14 cellular contexts compared by ENCODE assay signal in the genomic region with DNA sequence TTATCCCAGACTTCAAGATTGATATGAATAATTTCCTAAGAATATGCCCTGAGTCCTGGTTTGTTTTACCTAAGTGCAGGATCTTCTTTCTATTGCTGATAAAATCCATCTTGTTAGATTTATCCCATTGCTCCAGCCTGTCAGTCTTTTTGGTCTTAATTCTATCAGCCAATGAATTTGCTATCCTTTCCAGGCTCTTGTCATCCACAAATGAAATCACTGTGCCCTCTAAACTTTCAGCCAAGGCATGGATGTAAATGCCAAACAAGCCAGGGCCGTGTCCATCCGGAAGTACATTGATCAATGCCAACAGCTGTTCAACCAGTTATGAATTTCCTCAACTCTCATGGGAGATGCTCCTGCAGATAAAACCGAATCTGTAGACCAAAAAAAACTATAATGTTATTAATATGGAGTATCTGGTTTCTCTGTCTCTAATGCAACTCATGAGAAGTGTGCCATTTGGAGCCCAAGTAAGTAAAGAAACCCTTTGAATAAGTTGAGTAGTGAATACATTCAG. TPM values are rescaled to one million over a fixed set of nuclear protein-coding genes. Genes with fewer than 3 reads are reported as not detected.
DNase-seq lines count a peak whose midpoint lies in the region; ATAC-seq lines count a peak whose summit lies in the region.
"Had no signal": no experiment of that assay in that cellular context is flagged by ENCODE, and none has a peak within 500 bp of the region (broad histone marks: within the 10 kb centered on the region; RNA-seq: fewer than 3 reads in every experiment).

No MANE protein-coding gene starts in this region.

- H3K36me3 Mint-ChIP-seq in memory B cell: no peaks in the 10 kb centered on the region
- H3K36me3 Mint-ChIP-seq: CD4-positive, alpha-beta memory T cell had no signal

- no peaks in the 10 kb centered on the region for H3K27me3 Mint-ChIP-seq in memory B cell

- no peak for ATAC-seq in memory B cell (ENCODE audit: low read depth)
- ATAC-seq in GM21717 (IDR thresholded peaks at IDR 0.05; ENCODE audit: unreplicated experiment): no peak
- ATAC-seq: GM23338 had no signal

- peaks cover 3% of the 10 kb centered on the region for H3K9me3 Mint-ChIP-seq in memory B cell
- H3K9me3 Mint-ChIP-seq: GM23338, H9 had no signal

- no peak overlapping the region for H3K4me3 Mint-ChIP-seq in memory B cell
- H3K4me3 Mint-ChIP-seq: CD4-positive, alpha-beta memory T cell; GM23338; H9 had no signal

- H3K27ac Mint-ChIP-seq in memory B cell: peak overlapping the region; percentile 25
- H3K27ac Mint-ChIP-seq: CD4-positive, alpha-beta memory T cell; GM23338; H9 had no signal

- DNase-seq in NCI-H2171 treated with DMSO at 0.1 percent for 48 hours (lab: John Stamatoyannopoulos, UW) (peak; percentile 41), NCI-H2171 (lab: John Stamatoyannopoulos, UW) (no peak), SK-N-DZ (ENCODE audit: low spot score) (peak; percentile 95), memory B cell (ENCODE audit: low spot score in 2 of 2) (no peak), SW 1271 (lab: John Stamatoyannopoulos, UW) (no peak), H4 (ENCODE audit: low spot score) (no peak)
- DNase-seq: CD4-positive, alpha-beta memory T cell; DMS79; H9; KBM-7 had no signal

- peaks cover 29% of the 10 kb centered on the region for H3K4me1 Mint-ChIP-seq in memory B cell
- H3K4me1 Mint-ChIP-seq: CD4-positive, alpha-beta memory T cell had no signal

RNA-seq across cellular contexts. Expression of a gene that starts 40.0 kb away (rescaled TPM):
- polyA plus RNA-seq in SK-N-DZ (2014; cell fraction: cytosol; rRNA removed): 650 and 787 TPM in 2 replicates
- 500 and 522 TPM in 2 replicates for polyA plus RNA-seq in SK-N-DZ (2014; cell fraction: nucleus; rRNA removed)
- not detected in 2 replicates for total RNA-seq in H4 (2014; rRNA removed; shearing (Covaris generic))
- total RNA-seq: CD4-positive, alpha-beta memory T cell; G401; GM12878; GM23338; H9 had no signal
- polyA plus RNA-seq: CD4-positive, alpha-beta memory T cell; GM12878 had no signal

Comparison
In these comparisons a context has a peak if more than half of its experiments do, and no peak if none do; other contexts are left out.
1. DNase-seq: peak in NCI-H2171 treated with DMSO at 0.1 percent for 48 hours (single experiment) and SK-N-DZ (single experiment); none in NCI-H2171 (single experiment), memory B cell (0 of 2), SW 1271 (0 of 2) and H4 (single experiment).